Comparison of ENCODE assay signal across 8 cellular contexts in the genomic region with DNA sequence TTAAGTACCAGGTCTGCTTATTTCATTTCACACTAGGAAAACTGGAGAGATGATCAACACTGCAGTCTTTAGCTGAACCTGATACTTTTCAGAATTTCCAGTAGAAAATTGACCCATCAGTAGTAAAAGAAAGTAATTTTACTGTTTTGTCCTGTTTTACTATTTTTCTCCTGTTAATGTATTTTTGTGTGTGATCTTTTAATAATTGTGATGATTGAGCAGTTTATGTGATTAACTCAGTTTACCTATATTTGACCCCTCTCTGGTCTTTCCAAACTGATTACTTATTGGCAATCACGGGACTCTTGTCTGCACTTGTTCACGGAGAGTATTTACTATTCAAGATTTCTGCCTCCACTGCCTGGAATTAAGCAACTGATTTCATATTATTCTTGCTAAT. TPM values are rescaled to one million over a fixed set of nuclear protein-coding genes. Genes with fewer than 3 reads are reported as not detected.
DNase-seq lines count a peak whose midpoint lies in the region; ATAC-seq and TF ChIP-seq lines count a peak whose summit lies in the region.

No MANE protein-coding gene starts in this region.

- no peaks in the 10 kb centered on the region for H3K27me3 ChIP-seq in CD4-positive, CD25-positive, alpha-beta regulatory T cell (ENCODE audit: control insufficient read depth, insufficient read depth, low read length)
- no peaks in the 10 kb centered on the region for H3K27me3 ChIP-seq in OCI-LY1 (ENCODE audit: insufficient read depth, low read length)
- H3K27me3 ChIP-seq in endocrine pancreas (ENCODE audit: control insufficient read depth, insufficient read depth, low read length), result no peaks in the 10 kb centered on the region
- H3K27me3 ChIP-seq in neuronal stem cell (ENCODE audit: control insufficient read depth in 3 of 3, insufficient read depth in 3 of 3, low read depth in 1 of 3, low read length in 3 of 3), result no peaks in the 10 kb centered on the region

- no peaks in the 10 kb centered on the region for H3K36me3 Mint-ChIP-seq in CD4-positive, CD25-positive, alpha-beta regulatory T cell

- H3K18ac ChIP-seq in neuronal stem cell (ENCODE audit: low read length), result no peak overlapping the region

- no peaks in the 10 kb centered on the region for H4K20me1 ChIP-seq in OCI-LY1 (ENCODE audit: insufficient read depth, low read length)

- H4K91ac ChIP-seq in neuronal stem cell (ENCODE audit: low read depth, low read length, poor library complexity), result no peak overlapping the region

- no peak overlapping the region for H2BK15ac ChIP-seq in neuronal stem cell (ENCODE audit: low read length)

- no peak overlapping the region for H4K8ac ChIP-seq in neuronal stem cell (ENCODE audit: low read depth, low read length)

- no peaks in the 10 kb centered on the region for H3K79me1 ChIP-seq in neuronal stem cell (ENCODE audit: low read depth, low read length)

- H3K9me3 Mint-ChIP-seq in CD4-positive, CD25-positive, alpha-beta regulatory T cell, result no peaks in the 10 kb centered on the region

- no peak overlapping the region for H3K14ac ChIP-seq in neuronal stem cell (ENCODE audit: low read length)

- no peak overlapping the region for H3K23ac ChIP-seq in neuronal stem cell (ENCODE audit: low read depth, low read length, poor library complexity)

- no peaks in the 10 kb centered on the region for H3F3A ChIP-seq in OCI-LY1 (ENCODE audit: insufficient read depth, low read length)

- H3K9ac ChIP-seq in OCI-LY1 (ENCODE audit: low read length) (no peak overlapping the region; the same call in 1 of the 2 replicates), endocrine pancreas (ENCODE audit: control insufficient read depth, insufficient read depth, low read length) (no peak overlapping the region), neuronal stem cell (ENCODE audit: low read depth, low read length, poor library complexity) (no peak overlapping the region)

- H3K27ac ChIP-seq in CD4-positive, CD25-positive, alpha-beta regulatory T cell (ENCODE audit: insufficient read depth, low read length, poor library complexity, severe bottlenecking), result peak overlapping the region; percentile 85
- H3K27ac ChIP-seq in OCI-LY1 (ENCODE audit: low read depth, low read length, poor library complexity, severe bottlenecking) (no peak overlapping the region), neuronal stem cell (replicated peaks; ENCODE audit: low read length) (no peak overlapping the region)

- H2BK120ac ChIP-seq in neuronal stem cell (ENCODE audit: low read depth, low read length), result no peak overlapping the region

- whole genome bisulfite sequencing in neuronal stem cell (ENCODE audit: extremely low coverage in 2 of 2, insufficient read length in 2 of 2, insufficient replicate concordance in 1 of 2), 2 donors, result no CpG with 5 or more reads among the region's 2 CpGs

- H2AK5ac ChIP-seq in neuronal stem cell (ENCODE audit: low read depth, low read length), result no peak overlapping the region

- H2BK5ac ChIP-seq in neuronal stem cell (ENCODE audit: low read length), result no peak overlapping the region

- H2BK12ac ChIP-seq in neuronal stem cell (ENCODE audit: low read length), result no peak overlapping the region

- no peak for DNase-seq in CD4-positive, CD25-positive, alpha-beta regulatory T cell
- DNase-seq in neuronal stem cell (ENCODE audit: low spot score) (no peak), NCI-H187 (lab: John Stamatoyannopoulos, UW) (no peak), DMS 273 treated with DMSO at 0.1 percent for 48 hours (lab: John Stamatoyannopoulos, UW) (no peak)

- peak overlapping the region; percentile 91 to 96 (median 94) for H3K4me3 Mint-ChIP-seq in CD4-positive, CD25-positive, alpha-beta regulatory T cell

- H3K4ac ChIP-seq in neuronal stem cell (ENCODE audit: low read length), result no peak overlapping the region

- H3K27ac Mint-ChIP-seq in CD4-positive, CD25-positive, alpha-beta regulatory T cell, result peak overlapping the region in 2 of 3 donors; percentile 76 to 92

- H3K9me3 ChIP-seq in CD4-positive, CD25-positive, alpha-beta regulatory T cell (ENCODE audit: control insufficient read depth in 2 of 2, low read length in 2 of 2), result no peaks in the 10 kb centered on the region
- no peaks in the 10 kb centered on the region for H3K9me3 ChIP-seq in OCI-LY1 (ENCODE audit: low read length)
- no peaks in the 10 kb centered on the region for H3K9me3 ChIP-seq in endocrine pancreas (ENCODE audit: control insufficient read depth, low read length)
- peaks cover 0 to 6% of the 10 kb centered on the region in 2 donors for H3K9me3 ChIP-seq in neuronal stem cell (replicated peaks in 1 of 2; ENCODE audit: control insufficient read depth in 2 of 2, insufficient read depth in 1 of 2, low read depth in 1 of 2, low read length in 2 of 2)

- H3K9me2 ChIP-seq in OCI-LY1 (ENCODE audit: low read depth, low read length), result no peaks in the 10 kb centered on the region

- peaks cover 13 to 44% (median 34%) of the 10 kb centered on the region in 4 donors for H3K4me1 Mint-ChIP-seq in CD4-positive, CD25-positive, alpha-beta regulatory T cell

- ATAC-seq in CD4-positive, CD25-positive, alpha-beta regulatory T cell (ENCODE audit: low read depth in 2 of 2), result no peak
- ATAC-seq in GM18511 (IDR thresholded peaks at IDR 0.05; ENCODE audit: unreplicated experiment) (no peak), GM18868 (IDR thresholded peaks at IDR 0.05; ENCODE audit: unreplicated experiment) (no peak)

- H3K27me3 Mint-ChIP-seq in CD4-positive, CD25-positive, alpha-beta regulatory T cell, result no peaks in the 10 kb centered on the region

- peak overlapping the region; percentile 85 for H3K4me3 ChIP-seq in CD4-positive, CD25-positive, alpha-beta regulatory T cell (ENCODE audit: low read depth, low read length)
- H3K4me3 ChIP-seq in OCI-LY1 (ENCODE audit: low read depth, low read length, poor library complexity, severe bottlenecking), result peak overlapping the region; percentile 71
- peak overlapping the region; percentile 51 for H3K4me3 ChIP-seq in endocrine pancreas (ENCODE audit: control insufficient read depth, insufficient read depth, low read length)
- peak overlapping the region in 1 of 2 donors; percentile 58 for H3K4me3 ChIP-seq in neuronal stem cell (ENCODE audit: low read length in 2 of 2)

- peaks cover 38% of the 10 kb centered on the region for H3K4me1 ChIP-seq in CD4-positive, CD25-positive, alpha-beta regulatory T cell (ENCODE audit: control insufficient read depth, insufficient read depth, low read length, poor library complexity, severe bottlenecking)
- H3K4me1 ChIP-seq in OCI-LY1 (ENCODE audit: insufficient read depth, low read length, severe bottlenecking) (peaks cover 25% of the 10 kb centered on the region), endocrine pancreas (ENCODE audit: control insufficient read depth, insufficient read depth, low read length) (peaks cover 3% of the 10 kb centered on the region), neuronal stem cell (ENCODE audit: control insufficient read depth in 2 of 2, insufficient read depth in 1 of 2, low read depth in 1 of 2, low read length in 2 of 2) (no peaks in the 10 kb centered on the region)

- TF ChIP-seq CTCF in OCI-LY1 (IDR thresholded peaks at IDR 0.05; ENCODE audit: low read length), result no peak

- no peaks in the 10 kb centered on the region for H3K79me2 ChIP-seq in OCI-LY1 (ENCODE audit: insufficient read depth, low read length)

- no peak overlapping the region for H2AFZ ChIP-seq in OCI-LY1 (ENCODE audit: low read length)
- peak overlapping the region; percentile 98 for H2AFZ ChIP-seq in neuronal stem cell (ENCODE audit: low read length)

- H3K4me2 ChIP-seq in OCI-LY1 (ENCODE audit: low read length) (peak overlapping the region; percentile 83), neuronal stem cell (ENCODE audit: insufficient read depth, low read length, poor library complexity, severe bottlenecking) (peak overlapping the region; percentile 34)

- no peaks in the 10 kb centered on the region for H3K36me3 ChIP-seq in CD4-positive, CD25-positive, alpha-beta regulatory T cell (ENCODE audit: control insufficient read depth, insufficient read depth, low read length)
- peaks cover 3% of the 10 kb centered on the region; the same call in 1 of the 2 replicates for H3K36me3 ChIP-seq in OCI-LY1 (ENCODE audit: insufficient read depth, low read length)
- H3K36me3 ChIP-seq in endocrine pancreas (ENCODE audit: control insufficient read depth, insufficient read depth, low read length), result no peaks in the 10 kb centered on the region
- no peaks in the 10 kb centered on the region for H3K36me3 ChIP-seq in neuronal stem cell (replicated peaks in 1 of 2; ENCODE audit: control insufficient read depth in 2 of 2, insufficient read depth in 2 of 2, low read length in 2 of 2)

RNA-seq across cellular contexts. Expression of a gene that starts 0.5 kb away (rescaled TPM):
- total RNA-seq in CD4-positive, CD25-positive, alpha-beta regulatory T cell, result 18.2 TPM
- 10 to 100 TPM; 12.9 to 20.0 (median 14.9) TPM for polyA plus RNA-seq in CD4-positive, CD25-positive, alpha-beta regulatory T cell
- polyA plus RNA-seq in neuronal stem cell (2013, experiment 1 of 2), result 23.5 TPM
- polyA plus RNA-seq in neuronal stem cell (2013, experiment 2 of 2), result 25.4 TPM
